ENCODE assay signal across 10 cellular contexts in genomic region chr5:96079075-96079474, GRCh38.
DNase-seq lines count a peak whose midpoint lies in the region; ATAC-seq and TF ChIP-seq lines count a peak whose summit lies in the region.
"Had no signal": no experiment of that assay in that cellular context is flagged by ENCODE, and none has a peak within 500 bp of the region (broad histone marks: within the 10 kb centered on the region; RNA-seq: fewer than 3 reads in every experiment).

No MANE protein-coding gene starts in this region.

- no peaks in the 10 kb centered on the region for H3K9me3 Mint-ChIP-seq in activated naive CD4-positive, alpha-beta T cell treated with anti-CD3 and anti-CD28 coated beads for 36 hours

- peak; percentile 71 for DNase-seq in activated naive CD4-positive, alpha-beta T cell treated with anti-CD3 and anti-CD28 coated beads for 36 hours
- no peak for DNase-seq in activated naive CD4-positive, alpha-beta T cell (lab: John Stamatoyannopoulos, UW)
- peak; percentile 57 for DNase-seq in SW480 (ENCODE audit: low spot score)
- peak; percentile 84 to 93 for DNase-seq in foreskin fibroblast
- peak; percentile 93 for DNase-seq in stromal cell of bone marrow (ENCODE audit: low read depth)
- DNase-seq: GOT3, NCI-H1417 treated with DMSO at 0.1 percent for 48 hours had no signal

- ATAC-seq in HG03095 (IDR thresholded peaks at IDR 0.05; ENCODE audit: unreplicated experiment) (no peak), HG03378 (IDR thresholded peaks at IDR 0.05; ENCODE audit: unreplicated experiment) (no peak), GM18519 (IDR thresholded peaks at IDR 0.05; ENCODE audit: low FRiP score, unreplicated experiment) (no peak)

- H3K36me3 Mint-ChIP-seq in activated naive CD4-positive, alpha-beta T cell treated with anti-CD3 and anti-CD28 coated beads for 36 hours (ENCODE audit: low read depth) = no peaks in the 10 kb centered on the region

- peak overlapping the region; percentile 77 for H3K27ac Mint-ChIP-seq in activated naive CD4-positive, alpha-beta T cell treated with anti-CD3 and anti-CD28 coated beads for 36 hours

- H3K4me3 ChIP-seq in foreskin fibroblast (ENCODE audit: low read depth in 1 of 2, low read length in 2 of 2) = no peak overlapping the region

- H3K4me3 Mint-ChIP-seq in activated naive CD4-positive, alpha-beta T cell treated with anti-CD3 and anti-CD28 coated beads for 36 hours = no peak overlapping the region

- intact Hi-C loops in activated naive CD4-positive, alpha-beta T cell treated with anti-CD3 and anti-CD28 coated beads for 36 hours (cut with micrococcal nuclease) = loop anchor here (1.0 to 10.0 kb wide), 13 partner anchors 14 to 1018 kb away; partner anchors contain the start of genes CAST and RFESD

- TF ChIP-seq CTCF in foreskin fibroblast (IDR thresholded peaks at IDR 0.05; ENCODE audit: low read depth, low read length) = no peak

- CTCF ChIA-PET in activated naive CD4-positive, alpha-beta T cell treated with anti-CD3 and anti-CD28 coated beads for 36 hours (lab: Charles Lee) = interaction anchor here (1.0 kb wide), 1 partner anchor 11 kb away, joined by 3 read pairs; no protein-coding TSS in a partner anchor

- H3K27me3 Mint-ChIP-seq in activated naive CD4-positive, alpha-beta T cell treated with anti-CD3 and anti-CD28 coated beads for 36 hours (ENCODE audit: low read depth) = peaks cover 9% of the 10 kb centered on the region

- peaks cover 38% of the 10 kb centered on the region for H3K4me1 Mint-ChIP-seq in activated naive CD4-positive, alpha-beta T cell treated with anti-CD3 and anti-CD28 coated beads for 36 hours (ENCODE audit: low read depth)

Comparison
In these comparisons a context has a peak if more than half of its experiments do, and no peak if none do; other contexts are left out.
1. DNase-seq: peak in activated naive CD4-positive, alpha-beta T cell treated with anti-CD3 and anti-CD28 coated beads for 36 hours (single experiment), SW480 (single experiment), foreskin fibroblast (2 of 2) and stromal cell of bone marrow (single experiment); none in activated naive CD4-positive, alpha-beta T cell (0 of 4).